Comparison of ENCODE assay signal across 17 cellular contexts in the genomic region with DNA sequence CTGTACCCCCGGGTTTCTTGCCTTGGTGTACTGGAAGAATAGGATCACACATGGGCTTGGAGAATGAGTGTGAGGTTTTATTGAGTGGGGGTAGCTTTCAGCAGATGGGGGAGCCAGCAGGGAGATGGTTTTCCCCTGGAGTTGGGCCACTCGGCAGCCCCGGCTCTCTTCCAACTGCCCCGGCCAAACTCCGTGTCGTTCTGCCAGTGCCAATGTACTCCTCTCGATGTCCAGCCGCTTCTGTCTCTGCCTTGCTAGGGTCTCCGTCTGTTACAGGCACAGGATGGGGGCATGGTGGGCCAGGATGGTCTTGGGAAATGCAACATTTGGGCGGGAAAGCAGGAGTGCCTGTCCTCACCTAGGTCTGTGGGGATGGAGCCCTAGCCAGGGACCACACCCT. TPM values are rescaled to one million over a fixed set of nuclear protein-coding genes. Genes with fewer than 3 reads are reported as not detected.
DNase-seq lines count a peak whose midpoint lies in the region; ATAC-seq and TF ChIP-seq lines count a peak whose summit lies in the region.
"Had no signal": no experiment of that assay in that cellular context is flagged by ENCODE, and none has a peak within 500 bp of the region (broad histone marks: within the 10 kb centered on the region; RNA-seq: fewer than 3 reads in every experiment).

No MANE protein-coding gene starts in this region.

- no peaks in the 10 kb centered on the region for H3K4me1 ChIP-seq in smooth muscle cell (ENCODE audit: low read depth)

- peak overlapping the region; percentile 67 for H3K27ac Mint-ChIP-seq in activated CD8-positive, alpha-beta memory T cell treated with anti-CD3 and anti-CD28 coated beads, Interleukin-2, amount 10 ng/mL, durations not matched to agents 7 days and 5 days
- H3K27ac Mint-ChIP-seq in central memory CD8-positive, alpha-beta T cell (ENCODE audit: low read depth), result peak overlapping the region; percentile 85
- H3K27ac Mint-ChIP-seq: CD4-positive, CD25-positive, alpha-beta regulatory T cell had no signal

- H3K79me2 ChIP-seq in smooth muscle cell (ENCODE audit: low read depth), result no peaks in the 10 kb centered on the region

- ATAC-seq in activated CD8-positive, alpha-beta memory T cell treated with anti-CD3 and anti-CD28 coated beads, Interleukin-2, amount 10 ng/mL, durations not matched to agents 7 days and 5 days, result no peak
- no peak for ATAC-seq in central memory CD8-positive, alpha-beta T cell (replicated peaks; ENCODE audit: extremely low read depth, poor library complexity, severe bottlenecking)
- ATAC-seq in left lobe of liver (peak; percentile 36), HG03378 (IDR thresholded peaks at IDR 0.05; ENCODE audit: unreplicated experiment) (no peak)
- ATAC-seq: GM12878, HepG2 had no signal

- 93% methylated on average over 10 of the region's 10 CpGs for WGBS in smooth muscle cell (ENCODE audit: low lambda C conversion rate)

- no peak overlapping the region for H3K27ac ChIP-seq in smooth muscle cell (ENCODE audit: low read depth)
- H3K27ac ChIP-seq: 22Rv1; BLaER1 treated with 17β-estradiol and CSF1 and Interleukin-3, amounts not matched to agents 10 nM and 100 nM; GM23248 had no signal

- no peaks in the 10 kb centered on the region for H3K36me3 ChIP-seq in smooth muscle cell (ENCODE audit: low read depth)
- H3K36me3 ChIP-seq: BLaER1 treated with 17β-estradiol and CSF1 and Interleukin-3, amounts not matched to agents 10 nM and 100 nM had no signal

- no peak overlapping the region for H3K4me2 ChIP-seq in smooth muscle cell
- H3K4me2 ChIP-seq: BLaER1 treated with 17β-estradiol and CSF1 and Interleukin-3, amounts not matched to agents 10 nM and 100 nM had no signal

- no peak overlapping the region for H2AFZ ChIP-seq in smooth muscle cell (ENCODE audit: low read depth)
- H2AFZ ChIP-seq: GM23248 had no signal

- no peaks in the 10 kb centered on the region for H3F3A ChIP-seq in smooth muscle cell (ENCODE audit: low read depth)

- CTCF ChIA-PET in activated CD8-positive, alpha-beta memory T cell treated with anti-CD3 and anti-CD28 coated beads, Interleukin-2, amount 10 ng/mL, durations not matched to agents 7 days and 5 days (lab: Charles Lee), result interaction anchor here (1.1 to 1.2 kb wide), 2 partner anchors 11 to 14 kb away, joined by 3 to 4 read pairs; no protein-coding TSS in a partner anchor

- no peaks in the 10 kb centered on the region for H3K27me3 ChIP-seq in smooth muscle cell (ENCODE audit: low read depth)
- H3K27me3 ChIP-seq: BLaER1 treated with 17β-estradiol and CSF1 and Interleukin-3, amounts not matched to agents 10 nM and 100 nM had no signal

- H3K36me3 Mint-ChIP-seq in activated CD8-positive, alpha-beta memory T cell treated with anti-CD3 and anti-CD28 coated beads, Interleukin-2, amount 10 ng/mL, durations not matched to agents 7 days and 5 days, result peaks cover 5% of the 10 kb centered on the region
- H3K36me3 Mint-ChIP-seq in central memory CD8-positive, alpha-beta T cell (ENCODE audit: insufficient read depth), result peaks cover 4% of the 10 kb centered on the region

- no peaks in the 10 kb centered on the region for H4K20me1 ChIP-seq in smooth muscle cell (ENCODE audit: low read depth)
- H4K20me1 ChIP-seq: BLaER1 treated with 17β-estradiol and CSF1 and Interleukin-3, amounts not matched to agents 10 nM and 100 nM had no signal

- H3K27me3 Mint-ChIP-seq in activated CD8-positive, alpha-beta memory T cell treated with anti-CD3 and anti-CD28 coated beads, Interleukin-2, amount 10 ng/mL, durations not matched to agents 7 days and 5 days, result peaks cover 10% of the 10 kb centered on the region
- no peaks in the 10 kb centered on the region for H3K27me3 Mint-ChIP-seq in central memory CD8-positive, alpha-beta T cell

- no peak for DNase-seq in activated CD8-positive, alpha-beta memory T cell treated with anti-CD3 and anti-CD28 coated beads, Interleukin-2, amount 10 ng/mL, durations not matched to agents 7 days and 5 days
- DNase-seq in activated CD8-positive, alpha-beta memory T cell treated with anti-CD3 and anti-CD28 coated beads, Interleukin-2, amount 50 U/mL, for 4 hours, result no peak
- DNase-seq in central memory CD8-positive, alpha-beta T cell (ENCODE audit: low spot score in 2 of 2), result no peak
- DNase-seq in left lobe of liver (ENCODE audit: low spot score) (no peak), islet precursor cell (no peak), smooth muscle cell (lab: John Stamatoyannopoulos, UW; ENCODE audit: unreplicated experiment) (no peak), activated T-cell treated with anti-CD3 and anti-CD28 coated beads for 4 hours (no peak)
- DNase-seq: Calu3; CD4-positive, CD25-positive, alpha-beta regulatory T cell; DMS 273 treated with DMSO at 0.1 percent for 48 hours; GM23248; H7 had no signal

- H3K4me3 ChIP-seq in smooth muscle cell, result no peak overlapping the region
- H3K4me3 ChIP-seq: BLaER1 treated with 17β-estradiol and CSF1 and Interleukin-3, amounts not matched to agents 10 nM and 100 nM; GM12878; GM23248 had no signal

- no peak for TF ChIP-seq CTCF in smooth muscle cell (IDR thresholded peaks at IDR 0.05; ENCODE audit: borderline replicate concordance, insufficient read depth, poor library complexity, severe bottlenecking)

- H3K4me1 Mint-ChIP-seq in activated CD8-positive, alpha-beta memory T cell treated with anti-CD3 and anti-CD28 coated beads, Interleukin-2, amount 10 ng/mL, durations not matched to agents 7 days and 5 days, result peaks cover 25% of the 10 kb centered on the region
- H3K4me1 Mint-ChIP-seq in central memory CD8-positive, alpha-beta T cell, result peaks cover 29% of the 10 kb centered on the region

- H3K9me3 Mint-ChIP-seq in activated CD8-positive, alpha-beta memory T cell treated with anti-CD3 and anti-CD28 coated beads, Interleukin-2, amount 10 ng/mL, durations not matched to agents 7 days and 5 days (ENCODE audit: low read depth), result no peaks in the 10 kb centered on the region
- H3K9me3 Mint-ChIP-seq in central memory CD8-positive, alpha-beta T cell, result no peaks in the 10 kb centered on the region
- H3K9me3 Mint-ChIP-seq: CD4-positive, CD25-positive, alpha-beta regulatory T cell had no signal

- no peak overlapping the region for H3K9ac ChIP-seq in smooth muscle cell (ENCODE audit: low read depth)
- H3K9ac ChIP-seq: BLaER1 treated with 17β-estradiol and CSF1 and Interleukin-3, amounts not matched to agents 10 nM and 100 nM; GM23248 had no signal

- no peaks in the 10 kb centered on the region for H3K9me3 ChIP-seq in smooth muscle cell (replicated peaks; ENCODE audit: low read depth)
- H3K9me3 ChIP-seq: BLaER1 treated with 17β-estradiol and CSF1 and Interleukin-3, amounts not matched to agents 10 nM and 100 nM had no signal

- H3K4me3 Mint-ChIP-seq in activated CD8-positive, alpha-beta memory T cell treated with anti-CD3 and anti-CD28 coated beads, Interleukin-2, amount 10 ng/mL, durations not matched to agents 7 days and 5 days, result no peak overlapping the region
- H3K4me3 Mint-ChIP-seq in central memory CD8-positive, alpha-beta T cell, result peak overlapping the region; percentile 59
- H3K4me3 Mint-ChIP-seq: CD4-positive, CD25-positive, alpha-beta regulatory T cell had no signal

RNA-seq across cellular contexts. Expression of a gene that starts 7.6 kb away (rescaled TPM):
- 10 to 100 TPM in 1 of 2 experiments, 1 to 10 TPM in 1; 9.3 to 10.2 TPM for total RNA-seq in activated CD8-positive, alpha-beta memory T cell treated with anti-CD3 and anti-CD28 coated beads, Interleukin-2, amount 10 ng/mL, durations not matched to agents 7 days and 5 days
- total RNA-seq in left lobe of liver (7.0 TPM), smooth muscle cell (5.4 and 6.2 TPM in 2 replicates)
- polyA plus RNA-seq in smooth muscle cell, result 2.6 and 2.7 TPM in 2 replicates

RNA-seq across cellular contexts. Expression of a gene that starts 11.7 kb away (rescaled TPM):
- under 1 TPM; 0.56 to 0.73 TPM for total RNA-seq in activated CD8-positive, alpha-beta memory T cell treated with anti-CD3 and anti-CD28 coated beads, Interleukin-2, amount 10 ng/mL, durations not matched to agents 7 days and 5 days
- 3.7 TPM for total RNA-seq in left lobe of liver
- 0.67 and 0.81 TPM in 2 replicates for total RNA-seq in smooth muscle cell
- 0.57 and 0.80 TPM in 2 replicates for polyA plus RNA-seq in smooth muscle cell

RNA-seq across cellular contexts. Expression of a gene that starts 24.8 kb away (rescaled TPM):
- total RNA-seq in activated CD8-positive, alpha-beta memory T cell treated with anti-CD3 and anti-CD28 coated beads, Interleukin-2, amount 10 ng/mL, durations not matched to agents 7 days and 5 days, result 10 to 100 TPM; 10.1 to 12.4 TPM
- total RNA-seq in left lobe of liver (20.6 TPM), smooth muscle cell (19.2 and 35.8 TPM in 2 replicates)
- polyA plus RNA-seq in smooth muscle cell, result 11.7 and 16.0 TPM in 2 replicates
